In genomic region chr5:38638656-38639055, GRCh38 we compare ENCODE assay signal across 1 cellular context.
TF ChIP-seq lines count a peak whose summit lies in the region.

No MANE protein-coding gene starts in this region.

TF ChIP-seq in K562, 482 proteins besides CTCF, POLR2A, EP300 and RAD21:
- peak; percentile 63 to 68 for TF ChIP-seq NRF1 (conservative IDR thresholded peaks at IDR 0.05 in 1 of 2, IDR thresholded peaks at IDR 0.05 in 1 of 2)
- TF ChIP-seq BRD4 (IDR thresholded peaks at IDR 0.05), result no peak
- TF ChIP-seq, protein P1, sequence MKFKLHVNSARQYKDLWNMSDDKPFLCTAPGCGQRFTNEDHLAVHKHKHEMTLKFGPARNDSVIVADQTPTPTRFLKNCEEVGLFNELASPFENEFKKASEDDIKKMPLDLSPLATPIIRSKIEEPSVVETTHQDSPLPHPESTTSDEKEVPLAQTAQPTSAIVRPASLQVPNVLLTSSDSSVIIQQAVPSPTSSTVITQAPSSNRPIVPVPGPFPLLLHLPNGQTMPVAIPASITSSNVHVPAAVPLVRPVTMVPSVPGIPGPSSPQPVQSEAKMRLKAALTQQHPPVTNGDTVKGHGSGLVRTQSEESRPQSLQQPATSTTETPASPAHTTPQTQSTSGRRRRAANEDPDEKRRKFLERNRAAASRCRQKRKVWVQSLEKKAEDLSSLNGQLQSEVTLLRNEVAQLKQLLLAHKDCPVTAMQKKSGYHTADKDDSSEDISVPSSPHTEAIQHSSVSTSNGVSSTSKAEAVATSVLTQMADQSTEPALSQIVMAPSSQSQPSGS (CRISPR knock-in tag; IDR thresholded peaks at IDR 0.05), result no peak
- TF ChIP-seq RBM39 (optimal IDR thresholded peaks at IDR 0.05; ENCODE audit: low read depth, low read length), result no peak
